22 cellular contexts compared by ENCODE assay signal in genomic region chr4:7507381-7507780, GRCh38.
DNase-seq lines count a peak whose midpoint lies in the region; ATAC-seq, FAIRE-seq and TF ChIP-seq lines count a peak whose summit lies in the region.
"Had no signal": no experiment of that assay in that cellular context is flagged by ENCODE, and none has a peak within 500 bp of the region (broad histone marks: within the 10 kb centered on the region; RNA-seq: fewer than 3 reads in every experiment).

No MANE protein-coding gene starts in this region.

- peaks cover 12% of the 10 kb centered on the region for H3K4me1 ChIP-seq in astrocyte (ENCODE audit: insufficient read depth, low read length)

- H3K27me3 Mint-ChIP-seq in astrocyte (ENCODE audit: low read depth, unreplicated experiment) (peaks cover 35% of the 10 kb centered on the region), nephron progenitor cell (ENCODE audit: low read depth, poor library complexity) (peaks cover 19% of the 10 kb centered on the region)

- no peaks in the 10 kb centered on the region for H3K79me2 ChIP-seq in astrocyte (ENCODE audit: insufficient read depth, low read length)

- H3K4me3 ChIP-seq in AG10803 (ENCODE audit: low read length): no peak overlapping the region
- no peak overlapping the region for H3K4me3 ChIP-seq in astrocyte (ENCODE audit: insufficient read depth, low read depth, low read length)
- H3K4me3 ChIP-seq: K562 had no signal

- H3K27ac Mint-ChIP-seq in astrocyte (ENCODE audit: unreplicated experiment): peak overlapping the region; percentile 12
- H3K27ac Mint-ChIP-seq in nephron progenitor cell: peak overlapping the region; percentile 61
- H3K27ac Mint-ChIP-seq: B cell; CD4-positive, alpha-beta memory T cell had no signal

- H2AFZ ChIP-seq in astrocyte (ENCODE audit: low read depth, low read length): no peak overlapping the region

- H3K27ac ChIP-seq in astrocyte (ENCODE audit: low read depth, low read length): no peak overlapping the region

- peak; percentile 10 for DNase-seq in AG10803 (ENCODE audit: low read depth)
- DNase-seq in GM04504 (ENCODE audit: low read depth): peak; percentile 18
- peak; percentile 76 for DNase-seq in astrocyte (ENCODE audit: low read depth)
- DNase-seq in nephron progenitor cell: no peak
- no peak for DNase-seq in germinal center (ENCODE audit: low spot score)
- DNase-seq in SK-N-DZ (ENCODE audit: low spot score): no peak
- DNase-seq: Calu3; CD4-positive, alpha-beta memory T cell; DMS53; NCI-H1092 treated with DMSO at 0.1 percent for 48 hours; NCI-H1694; NCI-H2107; NCI-H2227 treated with DMSO at 0.1 percent for 48 hours; NCI-H524; SHP77 treated with DMSO at 0.1 percent for 48 hours had no signal

- FAIRE-seq in astrocyte (lab: Jason Lieb, UNC): no peak
- FAIRE-seq: G401.6, GM12891, GM18507, H1, K562 had no signal

- H3K9me3 ChIP-seq in astrocyte (ENCODE audit: insufficient read depth, low read depth, low read length): no peaks in the 10 kb centered on the region

- no peaks in the 10 kb centered on the region for H3K36me3 ChIP-seq in astrocyte (ENCODE audit: insufficient read depth, low read length)

- no peak overlapping the region for H3K4me2 ChIP-seq in astrocyte (ENCODE audit: low read length)

- H3K4me3 Mint-ChIP-seq in astrocyte (ENCODE audit: unreplicated experiment) (no peak overlapping the region), nephron progenitor cell (no peak overlapping the region)
- H3K4me3 Mint-ChIP-seq: B cell; CD4-positive, alpha-beta memory T cell had no signal

- ATAC-seq in GM21619 (IDR thresholded peaks at IDR 0.05; ENCODE audit: unreplicated experiment): no peak
- ATAC-seq: K562 had no signal

- no peak for TF ChIP-seq CTCF in AG10803 (conservative IDR thresholded peaks at IDR 0.05; ENCODE audit: low read length)
- no peak for TF ChIP-seq CTCF in astrocyte (IDR thresholded peaks at IDR 0.05; ENCODE audit: insufficient read depth, low read depth, low read length)
- no peak for TF ChIP-seq CTCF in nephron progenitor cell (IDR thresholded peaks at IDR 0.05)

- H3K27me3 ChIP-seq in astrocyte (ENCODE audit: insufficient read depth, low read length): no peaks in the 10 kb centered on the region

- H3K36me3 Mint-ChIP-seq in astrocyte (ENCODE audit: low read depth, unreplicated experiment) (peaks cover 2% of the 10 kb centered on the region), nephron progenitor cell (ENCODE audit: low read depth) (no peaks in the 10 kb centered on the region)
- H3K36me3 Mint-ChIP-seq: CD4-positive, alpha-beta memory T cell had no signal

- H3K4me1 Mint-ChIP-seq in astrocyte (ENCODE audit: low read depth, unreplicated experiment): peaks cover 25% of the 10 kb centered on the region
- peaks cover 64% of the 10 kb centered on the region for H3K4me1 Mint-ChIP-seq in nephron progenitor cell
- H3K4me1 Mint-ChIP-seq: CD4-positive, alpha-beta memory T cell had no signal

- H3K9ac ChIP-seq in astrocyte (ENCODE audit: low read length): no peak overlapping the region

- H4K20me1 ChIP-seq in astrocyte (ENCODE audit: insufficient read depth, low read length): peaks cover 14% of the 10 kb centered on the region

- H3K9me3 Mint-ChIP-seq in astrocyte (ENCODE audit: unreplicated experiment) (no peaks in the 10 kb centered on the region), nephron progenitor cell (no peaks in the 10 kb centered on the region)

Comparison
In these comparisons a context has a peak if more than half of its experiments do, and no peak if none do; other contexts are left out.
1. DNase-seq: peak in AG10803 (single experiment), GM04504 (single experiment) and astrocyte (single experiment); none in nephron progenitor cell (single experiment), germinal center (single experiment) and SK-N-DZ (single experiment).